In the genomic region with DNA sequence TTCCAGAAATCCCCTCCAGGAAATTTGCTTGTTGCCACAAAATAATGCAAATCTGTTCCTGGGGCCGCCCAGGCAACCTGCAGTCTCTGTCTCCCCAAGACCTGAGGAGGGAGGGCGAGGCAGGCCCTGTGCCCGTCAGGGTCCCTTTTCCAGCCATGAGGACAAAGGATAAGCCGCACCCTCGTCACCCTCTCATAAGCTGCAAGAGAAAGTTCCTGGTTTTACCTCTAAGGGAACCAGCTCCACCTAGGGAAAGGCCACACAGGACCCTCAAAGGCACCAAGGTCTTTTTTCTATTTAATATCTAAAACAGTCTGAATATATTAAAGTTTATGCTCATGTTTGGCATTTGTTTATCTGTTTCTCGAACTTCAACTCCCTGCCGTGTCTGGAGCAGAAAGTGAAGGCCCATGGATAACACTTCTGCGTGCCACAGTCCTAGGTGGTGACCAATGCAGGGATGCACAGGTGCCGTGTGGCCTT, we compare ENCODE assay signal across 13 cellular contexts. TPM values are rescaled to one million over a fixed set of nuclear protein-coding genes. Genes with fewer than 3 reads are reported as not detected.
DNase-seq lines count a peak whose midpoint lies in the region; ATAC-seq and TF ChIP-seq lines count a peak whose summit lies in the region.
"Had no signal": no experiment of that assay in that cellular context is flagged by ENCODE, and none has a peak within 500 bp of the region (broad histone marks: within the 10 kb centered on the region; RNA-seq: fewer than 3 reads in every experiment).

No MANE protein-coding gene starts in this region.

- no peaks in the 10 kb centered on the region for H3K36me3 Mint-ChIP-seq in CD4-positive, CD25-positive, alpha-beta regulatory T cell

- DNase-seq in CD4-positive, CD25-positive, alpha-beta regulatory T cell = no peak
- peak in 1 of 2 donors; percentile 74 for DNase-seq in left colon
- DNase-seq in sigmoid colon = no peak
- no peak for DNase-seq in GM13977 (ENCODE audit: low spot score)
- no peak for DNase-seq in cerebellar cortex (ENCODE audit: low spot score)
- no peak for DNase-seq in effector CD4-positive, alpha-beta T cell
- DNase-seq: activated CD4-positive, alpha-beta memory T cell treated with anti-CD3 and anti-CD28 coated beads, Interleukin-2, amount 10 ng/mL, durations not matched to agents 7 days and 5 days; NCI-H1436; stimulated activated naive CD8-positive, alpha-beta T cell treated with anti-CD3 and anti-CD28 coated beads, Interleukin-15, Interleukin-2, amounts not matched to agents 100 U/mL and 50 U/mL, for 24 hours had no signal

- WGBS in sigmoid colon, 2 donors = 27 to 62% methylated on average over 9 of the region's 9 CpGs

- H3K27ac Mint-ChIP-seq in CD4-positive, CD25-positive, alpha-beta regulatory T cell = peak overlapping the region in 1 of 3 donors; percentile 62
- H3K27ac Mint-ChIP-seq: activated CD4-positive, alpha-beta memory T cell treated with anti-CD3 and anti-CD28 coated beads, Interleukin-2, amount 10 ng/mL, durations not matched to agents 7 days and 5 days had no signal

- intact Hi-C loops in left colon (cut with DNase I, micrococcal nuclease) (no loop called here), sigmoid colon (cut with DNase I) (loop anchor here (1.0 to 5.0 kb wide), 4 partner anchors 44 to 215 kb away; partner anchors contain the start of genes NFKBIA, PPP2R3C, PRORP and PSMA6)

- no peaks in the 10 kb centered on the region for H3K36me3 ChIP-seq in CD4-positive, CD25-positive, alpha-beta regulatory T cell (ENCODE audit: control insufficient read depth, insufficient read depth, low read length)
- no peaks in the 10 kb centered on the region for H3K36me3 ChIP-seq in sigmoid colon
- H3K36me3 ChIP-seq: brain microvascular endothelial cell had no signal

- H3K27ac ChIP-seq in CD4-positive, CD25-positive, alpha-beta regulatory T cell (ENCODE audit: insufficient read depth, low read length, poor library complexity, severe bottlenecking) = peak overlapping the region; percentile 14
- H3K27ac ChIP-seq in angular gyrus (ENCODE audit: low read depth, low read length) = peak overlapping the region; percentile 33
- H3K27ac ChIP-seq in sigmoid colon = peak overlapping the region; percentile 89 to 99 (median 94)
- H3K27ac ChIP-seq: brain microvascular endothelial cell had no signal

- no peaks in the 10 kb centered on the region for H3K9me3 ChIP-seq in CD4-positive, CD25-positive, alpha-beta regulatory T cell (ENCODE audit: control insufficient read depth in 2 of 2, low read length in 2 of 2)
- H3K9me3 ChIP-seq in sigmoid colon = no peaks in the 10 kb centered on the region

- H3K9me3 Mint-ChIP-seq in CD4-positive, CD25-positive, alpha-beta regulatory T cell = no peaks in the 10 kb centered on the region
- H3K9me3 Mint-ChIP-seq: activated CD4-positive, alpha-beta memory T cell treated with anti-CD3 and anti-CD28 coated beads, Interleukin-2, amount 10 ng/mL, durations not matched to agents 7 days and 5 days had no signal

- in situ Hi-C loops in GM13977 (cut with MboI; ENCODE audit: low pct_unique_long_range_greater_than_20kb, low sequenced_read_pairs, unreplicated experiment) = no loop called here

- TF ChIP-seq EP300 in sigmoid colon (IDR thresholded peaks at IDR 0.05) = no peak

- H3K27me3 ChIP-seq in CD4-positive, CD25-positive, alpha-beta regulatory T cell (ENCODE audit: control insufficient read depth, insufficient read depth, low read length) = no peaks in the 10 kb centered on the region
- H3K27me3 ChIP-seq in sigmoid colon = no peaks in the 10 kb centered on the region
- H3K27me3 ChIP-seq: brain microvascular endothelial cell had no signal

- ATAC-seq in CD4-positive, CD25-positive, alpha-beta regulatory T cell (ENCODE audit: low read depth in 2 of 2) = no peak
- ATAC-seq in left colon (peak; percentile 35), GM21381 (IDR thresholded peaks at IDR 0.05; ENCODE audit: unreplicated experiment) (no peak)
- ATAC-seq: GM12878; stimulated activated naive CD8-positive, alpha-beta T cell treated with anti-CD3 and anti-CD28 coated beads, Interleukin-15, Interleukin-2, amounts not matched to agents 100 U/mL and 50 U/mL, for 24 hours had no signal

- peaks cover 11 to 32% (median 22%) of the 10 kb centered on the region in 4 donors for H3K4me1 Mint-ChIP-seq in CD4-positive, CD25-positive, alpha-beta regulatory T cell

- H3K4me3 ChIP-seq in CD4-positive, CD25-positive, alpha-beta regulatory T cell (ENCODE audit: low read depth, low read length) = no peak overlapping the region
- H3K4me3 ChIP-seq in sigmoid colon = peak overlapping the region in 1 of 4 donors; percentile 8
- H3K4me3 ChIP-seq: GM12878 had no signal

- H3K4me3 Mint-ChIP-seq in CD4-positive, CD25-positive, alpha-beta regulatory T cell = peak overlapping the region in 1 of 4 donors; percentile 16
- H3K4me3 Mint-ChIP-seq: activated CD4-positive, alpha-beta memory T cell treated with anti-CD3 and anti-CD28 coated beads, Interleukin-2, amount 10 ng/mL, durations not matched to agents 7 days and 5 days had no signal

- no peak for TF ChIP-seq POLR2A in sigmoid colon (IDR thresholded peaks at IDR 0.05)

- no peaks in the 10 kb centered on the region for H3K27me3 Mint-ChIP-seq in CD4-positive, CD25-positive, alpha-beta regulatory T cell
- H3K27me3 Mint-ChIP-seq: activated CD4-positive, alpha-beta memory T cell treated with anti-CD3 and anti-CD28 coated beads, Interleukin-2, amount 10 ng/mL, durations not matched to agents 7 days and 5 days had no signal

- TF ChIP-seq CTCF in sigmoid colon (IDR thresholded peaks at IDR 0.05) (no peak), GM13977 (IDR thresholded peaks at IDR 0.05; ENCODE audit: extremely low read depth, insufficient read depth, missing control alignments) (no peak)

- peaks cover 17% of the 10 kb centered on the region for H3K4me1 ChIP-seq in CD4-positive, CD25-positive, alpha-beta regulatory T cell (ENCODE audit: control insufficient read depth, insufficient read depth, low read length, poor library complexity, severe bottlenecking)
- H3K4me1 ChIP-seq in sigmoid colon = peaks cover 0 to 65% (median 60%) of the 10 kb centered on the region in 4 donors

RNA-seq across cellular contexts. Expression of gene PSMA6, which starts 44.9 kb away (rescaled TPM):
- 132 TPM for total RNA-seq in CD4-positive, CD25-positive, alpha-beta regulatory T cell
- polyA plus RNA-seq in CD4-positive, CD25-positive, alpha-beta regulatory T cell = 100 to 1,000 TPM; 330 to 480 (median 385) TPM
- total RNA-seq in left colon (100 to 1,000 TPM; 138 to 171 TPM), sigmoid colon (100 to 1,000 TPM; 104 to 203 (median 169) TPM)
- polyA plus RNA-seq in sigmoid colon = 100 to 1,000 TPM; 240 to 344 (median 257) TPM

Comparison
In these comparisons a context has a peak if more than half of its experiments do, and no peak if none do; other contexts are left out.
1. H3K27ac ChIP-seq: peak in every context shown above with its lines; median percentile 94 in sigmoid colon; 33 in angular gyrus; 14 in CD4-positive, CD25-positive, alpha-beta regulatory T cell.